Comparison of ENCODE assay signal across 28 cellular contexts in genomic region chr1:112099979-112100378, GRCh38.
"Had no signal": no experiment of that assay in that cellular context is flagged by ENCODE, and none has a peak within 500 bp of the region (broad histone marks: within the 10 kb centered on the region; RNA-seq: fewer than 3 reads in every experiment).

No MANE protein-coding gene starts in this region.

- DNase-seq: natural killer cell; occipital lobe; ovary; posterior cingulate gyrus; psoas muscle; right cardiac atrium; spleen; stimulated activated CD4-positive, alpha-beta T cell treated with anti-CD3 and anti-CD28 coated beads, Interleukin-12 subunit alpha, Interleukin-12 subunit beta, amount 100 ng/mL, for 4 hours; stimulated activated CD4-positive, alpha-beta T cell treated with anti-CD3 and anti-CD28 coated beads, Interleukin-1b, Interleukin-23, amount 100 ng/mL, for 48 hours; stimulated activated CD4-positive, alpha-beta T cell treated with anti-CD3 and anti-CD28 coated beads, Interleukin-4, amount 100 ng/mL, for 1 hour; stimulated activated CD4-positive, alpha-beta T cell treated with anti-CD3 and anti-CD28 coated beads, Interleukin-4, amount 100 ng/mL, for 4 hours; stimulated activated CD8-positive, alpha-beta memory T cell treated with anti-CD3 and anti-CD28 coated beads, Interleukin-4, amount 100 ng/mL, for 48 hours; stimulated activated naive CD4-positive, alpha-beta T cell; stimulated activated naive CD8-positive, alpha-beta T cell treated with anti-CD3 and anti-CD28 coated beads, Interleukin-15, amount 100 ng/mL, for 72 hours; stimulated activated naive CD8-positive, alpha-beta T cell treated with anti-CD3 and anti-CD28 coated beads, Interleukin-15, Interleukin-2, amounts not matched to agents 100 U/mL and 50 U/mL, for 24 hours; substantia nigra; testis; tibial artery; transverse colon; upper lobe of right lung; uterus had no signal

- H3K27ac ChIP-seq: neural progenitor cell, ovary, parathyroid adenoma, psoas muscle, skin epidermis, spleen, suprapubic skin, testis, tibial artery, transverse colon, upper lobe of right lung, uterus had no signal

- H3K4me3 ChIP-seq: neural progenitor cell, ovary, psoas muscle, skin epidermis, smooth muscle cell, spleen, suprapubic skin, testis, tibial artery, transverse colon, upper lobe of right lung, uterus had no signal

- H3K27me3 ChIP-seq: neural progenitor cell, ovary, spleen, suprapubic skin, testis, tibial artery, transverse colon, upper lobe of right lung, uterus had no signal

- H2AFZ ChIP-seq: neural progenitor cell, parathyroid adenoma had no signal

- H3K36me3 ChIP-seq: neural progenitor cell, ovary, spleen, suprapubic skin, tibial artery, transverse colon, upper lobe of right lung, uterus had no signal

- ATAC-seq: natural killer cell; psoas muscle; right cardiac atrium; sciatic nerve; stimulated activated memory B cell treated with anti-CD40 and anti-IgM and Interleukin-4, amounts not matched to agents 10 μg/mL and 1 μg/mL and 100 μg/mL, for 72 hours; stimulated activated naive CD8-positive, alpha-beta T cell treated with anti-CD3 and anti-CD28 coated beads, Interleukin-15, amount 100 ng/mL, for 72 hours; stimulated activated naive CD8-positive, alpha-beta T cell treated with anti-CD3 and anti-CD28 coated beads, Interleukin-15, Interleukin-2, amounts not matched to agents 100 U/mL and 50 U/mL, for 24 hours; upper lobe of right lung had no signal

- H3K4me1 ChIP-seq: neural progenitor cell, parathyroid adenoma, psoas muscle, spleen, suprapubic skin, testis, tibial artery, transverse colon, upper lobe of right lung, uterus had no signal

- H3K9me3 ChIP-seq: ovary, psoas muscle, suprapubic skin, testis, transverse colon, upper lobe of right lung, uterus had no signal

- H3K4me2 ChIP-seq: neural progenitor cell, smooth muscle cell had no signal

- H3K9ac ChIP-seq: neural progenitor cell, parathyroid adenoma had no signal
